20 cellular contexts compared by ENCODE assay signal in genomic region chr12:128091931-128092330, GRCh38.
"Had no signal": no experiment of that assay in that cellular context is flagged by ENCODE, and none has a peak within 500 bp of the region (broad histone marks: within the 10 kb centered on the region; RNA-seq: fewer than 3 reads in every experiment).

No MANE protein-coding gene starts in this region.

- DNase-seq: activated B cell treated with CpG ODN at 0.5 μM for 24 hours; activated CD4-positive, alpha-beta memory T cell treated with anti-CD3 and anti-CD28 coated beads, Interleukin-2, amount 10 ng/mL, durations not matched to agents 7 days and 5 days; activated CD4-positive, alpha-beta T cell treated with anti-CD3 and anti-CD28 coated beads for 48 hours; activated CD8-positive, alpha-beta memory T cell treated with anti-CD3 and anti-CD28 coated beads, Interleukin-2, amount 10 ng/mL, durations not matched to agents 7 days and 5 days; activated naive CD4-positive, alpha-beta T cell treated with anti-CD3 and anti-CD28 coated beads for 36 hours; body of pancreas; caudate nucleus; colonic mucosa; erythroblast; foreskin melanocyte; natural killer cell; posterior cingulate gyrus; stimulated activated CD4-positive, alpha-beta T cell treated with anti-CD3 and anti-CD28 coated beads, Interleukin-12 subunit alpha, Interleukin-12 subunit beta, amount 100 ng/mL, for 4 hours; stimulated activated CD4-positive, alpha-beta T cell treated with anti-CD3 and anti-CD28 coated beads, Interleukin-1b, Interleukin-23, amount 100 ng/mL, for 48 hours; stimulated activated CD8-positive, alpha-beta memory T cell treated with anti-CD3 and anti-CD28 coated beads, Interleukin-4, amount 100 ng/mL, for 48 hours; stimulated activated naive CD4-positive, alpha-beta T cell; T-helper 9 cell; upper lobe of right lung had no signal

- H3K36me3 Mint-ChIP-seq: activated CD8-positive, alpha-beta memory T cell treated with anti-CD3 and anti-CD28 coated beads, Interleukin-2, amount 10 ng/mL, durations not matched to agents 7 days and 5 days; memory B cell; natural killer cell had no signal

- H3K27ac ChIP-seq: body of pancreas, colonic mucosa, upper lobe of right lung had no signal

- H3K27me3 ChIP-seq: body of pancreas, colonic mucosa, upper lobe of right lung had no signal

- H3K27me3 Mint-ChIP-seq: activated B cell treated with CpG ODN at 0.5 μM for 24 hours; activated CD4-positive, alpha-beta memory T cell treated with anti-CD3 and anti-CD28 coated beads, Interleukin-2, amount 10 ng/mL, durations not matched to agents 7 days and 5 days; activated CD8-positive, alpha-beta memory T cell treated with anti-CD3 and anti-CD28 coated beads, Interleukin-2, amount 10 ng/mL, durations not matched to agents 7 days and 5 days; memory B cell had no signal

- H3K4me3 Mint-ChIP-seq: activated B cell treated with CpG ODN at 0.5 μM for 24 hours; activated CD4-positive, alpha-beta memory T cell treated with anti-CD3 and anti-CD28 coated beads, Interleukin-2, amount 10 ng/mL, durations not matched to agents 7 days and 5 days; activated CD8-positive, alpha-beta memory T cell treated with anti-CD3 and anti-CD28 coated beads, Interleukin-2, amount 10 ng/mL, durations not matched to agents 7 days and 5 days; activated naive CD4-positive, alpha-beta T cell treated with anti-CD3 and anti-CD28 coated beads for 36 hours; memory B cell; natural killer cell had no signal

- H3K4me1 ChIP-seq: body of pancreas, colonic mucosa, upper lobe of right lung had no signal

- H3K4me3 ChIP-seq: body of pancreas, colonic mucosa, upper lobe of right lung had no signal

- ATAC-seq: activated CD8-positive, alpha-beta memory T cell treated with anti-CD3 and anti-CD28 coated beads, Interleukin-2, amount 10 ng/mL, durations not matched to agents 7 days and 5 days; body of pancreas; natural killer cell; upper lobe of right lung had no signal

- H3K36me3 ChIP-seq: colonic mucosa, upper lobe of right lung had no signal

- H3K9me3 Mint-ChIP-seq: activated B cell treated with CpG ODN at 0.5 μM for 24 hours had no signal

- H3K9me3 ChIP-seq: body of pancreas, colonic mucosa, upper lobe of right lung had no signal

- H3K27ac Mint-ChIP-seq: activated B cell treated with CpG ODN at 0.5 μM for 24 hours; activated CD4-positive, alpha-beta memory T cell treated with anti-CD3 and anti-CD28 coated beads, Interleukin-2, amount 10 ng/mL, durations not matched to agents 7 days and 5 days; activated CD8-positive, alpha-beta memory T cell treated with anti-CD3 and anti-CD28 coated beads, Interleukin-2, amount 10 ng/mL, durations not matched to agents 7 days and 5 days; activated naive CD4-positive, alpha-beta T cell treated with anti-CD3 and anti-CD28 coated beads for 36 hours; activated T-helper 2 cell treated with anti-CD3 and anti-CD28 coated beads, Interferon-gamma antibody, Interleukin-2, Interleukin-4, amounts not matched to agents 10 μg/mL and 5 μg/mL and 100 μg/mL, durations not matched to agents 14 hours and 24 hours and 36 hours; memory B cell; natural killer cell had no signal

- H3K4me1 Mint-ChIP-seq: activated B cell treated with CpG ODN at 0.5 μM for 24 hours; activated CD4-positive, alpha-beta memory T cell treated with anti-CD3 and anti-CD28 coated beads, Interleukin-2, amount 10 ng/mL, durations not matched to agents 7 days and 5 days; activated CD8-positive, alpha-beta memory T cell treated with anti-CD3 and anti-CD28 coated beads, Interleukin-2, amount 10 ng/mL, durations not matched to agents 7 days and 5 days; memory B cell; natural killer cell had no signal
